In the genomic region with DNA sequence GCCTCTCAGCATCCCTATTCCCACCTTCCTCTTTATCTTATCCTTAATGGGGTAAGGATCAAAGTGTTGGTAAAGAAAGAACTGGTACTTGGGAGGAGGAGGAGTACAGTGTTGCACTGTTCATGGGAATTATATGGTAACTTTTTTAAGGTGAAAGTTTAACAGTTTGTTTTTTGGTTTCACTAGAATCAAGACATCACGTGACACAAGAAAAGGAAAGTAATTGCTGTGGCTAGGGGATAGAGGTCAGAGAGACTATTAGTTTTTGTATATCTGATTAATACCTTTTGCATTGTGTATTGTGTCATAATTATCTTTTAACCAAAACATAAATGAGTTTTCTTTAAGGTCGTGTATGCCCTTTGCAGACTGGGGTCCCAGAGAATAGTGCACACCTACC, we compare ENCODE assay signal across 8 cellular contexts. TPM values are rescaled to one million over a fixed set of nuclear protein-coding genes. Genes with fewer than 3 reads are reported as not detected.
"Had no signal": no experiment of that assay in that cellular context is flagged by ENCODE, and none has a peak within 500 bp of the region (broad histone marks: within the 10 kb centered on the region; RNA-seq: fewer than 3 reads in every experiment).

No MANE protein-coding gene starts in this region.

- H3K9me3 Mint-ChIP-seq: GM23338, H9 had no signal

- H3K27ac ChIP-seq: HL-60 had no signal

- H3K4me3 ChIP-seq: GM23338 had no signal

- ATAC-seq: GM23338 had no signal

- H3K4me1 Mint-ChIP-seq: GM23338, H9 had no signal

- H3K4me3 Mint-ChIP-seq: GM23338, H9 had no signal

- H3K27ac Mint-ChIP-seq: GM23338, H9 had no signal

- H3K4me2 ChIP-seq: GM23338 had no signal

- H2AFZ ChIP-seq: GM23338 had no signal

- DNase-seq: H9, KBM-7 had no signal

- FAIRE-seq: H1, H54 had no signal

RNA-seq across cellular contexts. Expression of a gene that starts 23.5 kb away (rescaled TPM):
- total RNA-seq: GM23338, H1, H9, HT1080, IMR-90 had no signal
- polyA plus RNA-seq: H1, IMR-90 had no signal
